In genomic region chr5:97142521-97143254, GRCh38 we compare ENCODE assay signal across 1 cellular context.
TF ChIP-seq lines count a peak whose summit lies in the region.

Gene LIX1 (minus strand): TSS chr5:97142611. CDS start chr5:97142576, 35 bp downstream.

TF ChIP-seq in H1, 55 proteins besides CTCF, POLR2A, EP300 and RAD21:
- TF ChIP-seq YY1 (IDR thresholded peaks at IDR 0.05; ENCODE audit: low read depth, low read length): peak; percentile 38; the same call in 1 of the 2 replicates
- 0 out of 2 replicates have a peak, but pooled peaks have one; percentile 14 for TF ChIP-seq CHD2 (IDR thresholded peaks at IDR 0.05; ENCODE audit: low read length)
- TF ChIP-seq USF2 (IDR thresholded peaks at IDR 0.05; ENCODE audit: low read length): no peak
- 0 out of 2 replicates have a peak, but pooled peaks have one; percentile 44 for TF ChIP-seq TCF12 (IDR thresholded peaks at IDR 0.05; ENCODE audit: low read depth, low read length)
